25 cellular contexts compared by ENCODE assay signal in genomic region chr7:157557263-157557662, GRCh38.
DNase-seq lines count a peak whose midpoint lies in the region; ATAC-seq, FAIRE-seq and TF ChIP-seq lines count a peak whose summit lies in the region.
"Had no signal": no experiment of that assay in that cellular context is flagged by ENCODE, and none has a peak within 500 bp of the region (broad histone marks: within the 10 kb centered on the region; RNA-seq: fewer than 3 reads in every experiment).

No MANE protein-coding gene starts in this region.

- H3K23ac ChIP-seq in IMR-90 (ENCODE audit: low read depth, low read length): no peak overlapping the region
- H3K23ac ChIP-seq in neuronal stem cell (ENCODE audit: low read depth, low read length, poor library complexity): no peak overlapping the region

- no peaks in the 10 kb centered on the region for H3K27me3 ChIP-seq in IMR-90 (ENCODE audit: control insufficient read depth, insufficient read depth, low read length)
- H3K27me3 ChIP-seq in K562 (ENCODE audit: control insufficient read depth in 2 of 2, insufficient read depth in 2 of 2, low read length in 2 of 2): peaks cover 16 to 55% of the 10 kb centered on the region in 2 experiments; a peak in 4 of 5 replicates
- H3K27me3 ChIP-seq in neuronal stem cell (ENCODE audit: control insufficient read depth in 3 of 3, insufficient read depth in 3 of 3, low read depth in 1 of 3, low read length in 3 of 3): no peaks in the 10 kb centered on the region
- H3K27me3 ChIP-seq in upper lobe of right lung: no peaks in the 10 kb centered on the region
- H3K27me3 ChIP-seq: SJCRH30 had no signal

- no peak for TF ChIP-seq POLR2A in IMR-90 (IDR thresholded peaks at IDR 0.05; ENCODE audit: low read depth, low read length)
- no peak for TF ChIP-seq POLR2A in K562 (conservative IDR thresholded peaks at IDR 0.05)

- DNase-seq in IMR-90: no peak
- DNase-seq in K562 (ENCODE audit: extremely low read depth in 1 of 4, low spot score in 3 of 4): no peak
- no peak for DNase-seq in neuronal stem cell (ENCODE audit: low spot score)
- peak; percentile 7 for DNase-seq in upper lobe of right lung
- no peak for DNase-seq in T1000 (lab: John Stamatoyannopoulos, UW)
- DNase-seq in COLO829 (ENCODE audit: low spot score): no peak
- DNase-seq: Calu3; CD8-positive, alpha-beta memory T cell; DMS79 treated with DMSO at 0.1 percent for 48 hours; GF-D8; GOT3; HCEC 1CT; Kasumi-1; MV-4-11; NCI-H1105 treated with DMSO at 0.1 percent for 48 hours; NCI-H146; NCI-H1930; NCI-H446; NCI-H524 treated with DMSO at 0.1 percent for 48 hours; NCI-H774; SJCRH30 had no signal

- H3K9me1 ChIP-seq in IMR-90 (ENCODE audit: insufficient read depth, low read length): no peaks in the 10 kb centered on the region
- H3K9me1 ChIP-seq in K562 (ENCODE audit: control insufficient read depth, insufficient read depth, low read length): no peaks in the 10 kb centered on the region

- H4K20me1 ChIP-seq in IMR-90 (ENCODE audit: insufficient read depth, low read length) (no peaks in the 10 kb centered on the region), K562 (replicated peaks; ENCODE audit: control insufficient read depth, insufficient read depth, low read length) (peaks cover 13% of the 10 kb centered on the region; the same call in 1 of the 2 replicates)

- H4K5ac ChIP-seq in IMR-90 (ENCODE audit: low read depth, low read length): no peak overlapping the region

- intact Hi-C loops in IMR-90 (cut with micrococcal nuclease) (no loop called here), K562 (cut with micrococcal nuclease) (no loop called here), upper lobe of right lung (cut with DNase I) (no loop called here)

- ATAC-seq in IMR-90 (ENCODE audit: low read depth): no peak
- no peak for ATAC-seq in K562
- ATAC-seq in upper lobe of right lung: no peak
- no peak for ATAC-seq in HG02588 (IDR thresholded peaks at IDR 0.05; ENCODE audit: unreplicated experiment)
- ATAC-seq: Right ventricle myocardium inferior, SK-N-SH treated with all-trans-retinoic acid at 6 μM for 48 hours had no signal

- peak overlapping the region; percentile 61 for H2AFZ ChIP-seq in IMR-90 (replicated peaks; ENCODE audit: low read length, poor library complexity)
- H2AFZ ChIP-seq in K562 (ENCODE audit: low read depth, low read length): no peak overlapping the region
- H2AFZ ChIP-seq in neuronal stem cell (ENCODE audit: low read length): no peak overlapping the region

- FAIRE-seq in K562 (lab: Jason Lieb, UNC): no peak

- no peak overlapping the region for H3K27ac ChIP-seq in IMR-90 (ENCODE audit: insufficient read depth, low read length)
- H3K27ac ChIP-seq in K562 (ENCODE audit: extremely low read depth, low read depth, low read length): no peak overlapping the region
- no peak overlapping the region for H3K27ac ChIP-seq in neuronal stem cell (replicated peaks; ENCODE audit: low read length)
- H3K27ac ChIP-seq in upper lobe of right lung: no peak overlapping the region
- H3K27ac ChIP-seq: C4-2B, SJCRH30 had no signal

- TF ChIP-seq CTCF in IMR-90 (conservative IDR thresholded peaks at IDR 0.05; ENCODE audit: low read depth, low read length) (no peak), K562 (IDR thresholded peaks at IDR 0.05 in 2 of 3, conservative IDR thresholded peaks at IDR 0.05 in 1 of 3; ENCODE audit: insufficient read depth in 2 of 3, low read depth in 1 of 3, low read length in 3 of 3) (no peak), upper lobe of right lung (IDR thresholded peaks at IDR 0.05) (no peak)

- H3K36me3 ChIP-seq in IMR-90 (ENCODE audit: control insufficient read depth, insufficient read depth, low read length) (no peaks in the 10 kb centered on the region), K562 (ENCODE audit: control insufficient read depth, insufficient read depth, low read length) (no peaks in the 10 kb centered on the region), neuronal stem cell (replicated peaks in 1 of 2; ENCODE audit: control insufficient read depth in 2 of 2, insufficient read depth in 2 of 2, low read length in 2 of 2) (peaks cover 41 to 95% of the 10 kb centered on the region in 2 donors), upper lobe of right lung (no peaks in the 10 kb centered on the region)
- H3K36me3 ChIP-seq: SJCRH30 had no signal

- TF ChIP-seq RAD21 in IMR-90 (IDR thresholded peaks at IDR 0.05; ENCODE audit: low read length) (no peak), K562 (CRISPR knock-in tag; conservative IDR thresholded peaks at IDR 0.05 in 1 of 2, IDR thresholded peaks at IDR 0.05 in 1 of 2) (no peak)

- dilution Hi-C loops in IMR-90 (cut with HindIII; ENCODE audit: low sequenced_read_pairs, unreplicated experiment): no loop called here

- no peak overlapping the region for H2BK12ac ChIP-seq in neuronal stem cell (ENCODE audit: low read length)

- H3K4ac ChIP-seq in IMR-90 (ENCODE audit: low read depth, low read length): no peak overlapping the region
- H3K4ac ChIP-seq in neuronal stem cell (ENCODE audit: low read length): no peak overlapping the region

- H2BK20ac ChIP-seq in IMR-90 (ENCODE audit: low read depth, low read length): no peak overlapping the region

- no TSS peak for BruUV-seq in IMR-90 (replicated peaks; lab: Mats Ljungman, UMichigan)
- no TSS peak for BruUV-seq in K562 (replicated peaks; lab: Mats Ljungman, UMichigan)

- POLR2A ChIA-PET in IMR-90 (lab: Charles Lee; ENCODE audit: unreplicated experiment) (no interaction called here), K562 (lab: Yijun Ruan, JAX) (no interaction called here)

- H3K4me2 ChIP-seq in IMR-90 (ENCODE audit: low read depth, low read length): no peak overlapping the region
- no peak overlapping the region for H3K4me2 ChIP-seq in K562 (ENCODE audit: insufficient read depth, low read length)
- no peak overlapping the region for H3K4me2 ChIP-seq in neuronal stem cell (ENCODE audit: insufficient read depth, low read length, poor library complexity, severe bottlenecking)

- H3K9ac ChIP-seq in IMR-90 (ENCODE audit: low read depth, low read length) (no peak overlapping the region), K562 (ENCODE audit: insufficient read depth in 1 of 2, low read depth in 2 of 2, low read length in 2 of 2) (no peak overlapping the region), neuronal stem cell (ENCODE audit: low read depth, low read length, poor library complexity) (no peak overlapping the region)

- H4K91ac ChIP-seq in IMR-90 (ENCODE audit: insufficient read depth, low read depth, low read length): no peak overlapping the region
- H4K91ac ChIP-seq in neuronal stem cell (ENCODE audit: low read depth, low read length, poor library complexity): no peak overlapping the region

- H2BK15ac ChIP-seq in IMR-90 (ENCODE audit: low read depth, low read length): no peak overlapping the region
- no peak overlapping the region for H2BK15ac ChIP-seq in neuronal stem cell (ENCODE audit: low read length)

- H3K4me1 ChIP-seq in IMR-90 (ENCODE audit: control insufficient read depth, insufficient read depth, low read length) (no peaks in the 10 kb centered on the region), K562 (replicated peaks in 1 of 2; ENCODE audit: control insufficient read depth in 2 of 2, insufficient read depth in 2 of 2, low read length in 2 of 2) (peaks cover 0 to 8% of the 10 kb centered on the region in 2 experiments; a peak in 1 of 5 replicates), neuronal stem cell (ENCODE audit: control insufficient read depth in 2 of 2, insufficient read depth in 1 of 2, low read depth in 1 of 2, low read length in 2 of 2) (no peaks in the 10 kb centered on the region), upper lobe of right lung (no peaks in the 10 kb centered on the region)
- H3K4me1 ChIP-seq: SJCRH30 had no signal

- H4K8ac ChIP-seq in IMR-90 (ENCODE audit: low read depth in 2 of 2, low read length in 2 of 2): no peak overlapping the region
- H4K8ac ChIP-seq in neuronal stem cell (ENCODE audit: low read depth, low read length): no peak overlapping the region

- H2BK5ac ChIP-seq in IMR-90 (ENCODE audit: low read depth, low read length, poor library complexity, severe bottlenecking) (no peak overlapping the region), neuronal stem cell (ENCODE audit: low read length) (no peak overlapping the region)

- H2AK5ac ChIP-seq in IMR-90 (ENCODE audit: low read depth, low read length): no peak overlapping the region
- H2AK5ac ChIP-seq in neuronal stem cell (ENCODE audit: low read depth, low read length): no peak overlapping the region

- no peaks in the 10 kb centered on the region for H3K79me2 ChIP-seq in K562 (ENCODE audit: control insufficient read depth, insufficient read depth, low read length)

- H3K56ac ChIP-seq in IMR-90 (ENCODE audit: extremely low read depth, insufficient read depth, low read length): no peak overlapping the region

- H2AK9ac ChIP-seq in IMR-90 (replicated peaks; ENCODE audit: low read depth, low read length, poor library complexity): peak overlapping the region; percentile 72

- H3K9me3 ChIP-seq in IMR-90 (ENCODE audit: control insufficient read depth, insufficient read depth, low read length): peaks cover 68% of the 10 kb centered on the region
- peaks cover 9% of the 10 kb centered on the region; the same call in 1 of the 2 replicates for H3K9me3 ChIP-seq in K562 (replicated peaks; ENCODE audit: control insufficient read depth, insufficient read depth, low read depth, low read length)
- peaks cover 0 to 7% of the 10 kb centered on the region in 2 donors for H3K9me3 ChIP-seq in neuronal stem cell (replicated peaks in 1 of 2; ENCODE audit: control insufficient read depth in 2 of 2, insufficient read depth in 1 of 2, low read depth in 1 of 2, low read length in 2 of 2)
- H3K9me3 ChIP-seq in upper lobe of right lung: no peaks in the 10 kb centered on the region
- H3K9me3 ChIP-seq: SJCRH30 had no signal

- H3K14ac ChIP-seq in IMR-90 (replicated peaks; ENCODE audit: low read depth, low read length): no peak overlapping the region
- H3K14ac ChIP-seq in neuronal stem cell (ENCODE audit: low read length): peak overlapping the region; percentile 0

- H3K18ac ChIP-seq in IMR-90 (ENCODE audit: low read depth, low read length) (no peak overlapping the region), neuronal stem cell (ENCODE audit: low read length) (no peak overlapping the region)

- in situ Hi-C loops in IMR-90 (cut with MboI; ENCODE audit: low sequenced_read_pairs): no loop called here
- in situ Hi-C loops in K562 (cut with MboI): no loop called here

- WGBS in IMR-90 (ENCODE audit: extremely low coverage in 2 of 2, insufficient read length in 1 of 2), 2 experiments: no CpG with 5 or more reads among the region's 1 CpG
- WGBS in K562 (ENCODE audit: insufficient coverage, low coverage, missing lambda C conversion rate): 0% methylated on average over 1 of the region's 1 CpG
- WGBS in neuronal stem cell (ENCODE audit: extremely low coverage in 2 of 2, insufficient read length in 2 of 2, insufficient replicate concordance in 1 of 2), 2 donors: no CpG with 5 or more reads among the region's 1 CpG

- H2BK120ac ChIP-seq in IMR-90 (ENCODE audit: low read depth, low read length) (no peak overlapping the region), neuronal stem cell (ENCODE audit: low read depth, low read length) (no peak overlapping the region)

- H3K79me1 ChIP-seq in IMR-90 (ENCODE audit: low read depth in 1 of 2, low read length in 2 of 2) (no peaks in the 10 kb centered on the region), neuronal stem cell (ENCODE audit: low read depth, low read length) (peaks cover 10% of the 10 kb centered on the region)

- H3K4me3 ChIP-seq in IMR-90 (ENCODE audit: insufficient read depth, low read depth, low read length) (no peak overlapping the region), K562 (no peak overlapping the region), neuronal stem cell (ENCODE audit: low read length in 2 of 2) (peak overlapping the region in 1 of 2 donors; percentile 40), upper lobe of right lung (no peak overlapping the region)
- H3K4me3 ChIP-seq: SJCRH30 had no signal

- CTCF ChIA-PET in IMR-90 (lab: Yijun Ruan, JAX): no interaction called here
- CTCF ChIA-PET in K562 (lab: Yijun Ruan, JAX; ENCODE audit: low intra/inter-chr PET ratio): no interaction called here

- TF ChIP-seq EP300 in K562 (IDR thresholded peaks at IDR 0.05; ENCODE audit: low read length): no peak
